ENCODE assay signal across 29 cellular contexts in the genomic region with DNA sequence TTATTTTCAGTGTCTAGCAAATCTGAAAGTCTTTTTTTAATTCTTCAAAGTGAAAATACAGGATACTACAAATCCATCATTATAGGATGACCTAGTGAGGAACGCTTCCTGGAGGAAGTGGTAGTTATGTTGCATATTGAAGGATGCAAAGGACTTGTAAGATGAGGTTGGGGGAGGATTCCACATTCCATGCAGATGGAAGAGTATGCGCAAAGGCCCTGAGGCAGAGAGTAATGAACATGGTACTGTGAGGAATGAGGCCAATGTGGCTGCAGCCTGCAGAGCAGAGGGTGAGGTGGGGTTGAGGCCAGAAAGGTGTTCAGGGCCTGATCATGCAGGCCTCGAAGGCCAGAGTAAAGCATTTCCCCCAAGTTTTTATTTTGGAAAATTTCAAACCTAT.
DNase-seq lines count a peak whose midpoint lies in the region; ATAC-seq and TF ChIP-seq lines count a peak whose summit lies in the region.
"Had no signal": no experiment of that assay in that cellular context is flagged by ENCODE, and none has a peak within 500 bp of the region (broad histone marks: within the 10 kb centered on the region; RNA-seq: fewer than 3 reads in every experiment).

No MANE protein-coding gene starts in this region.

- no peak overlapping the region for H3K9ac ChIP-seq in trophoblast cell (ENCODE audit: low read length)
- H3K9ac ChIP-seq: BLaER1; BLaER1 treated with 17β-estradiol and CSF1 and Interleukin-3, amounts not matched to agents 10 nM and 100 nM had no signal

- no peak overlapping the region for H2BK12ac ChIP-seq in trophoblast cell (ENCODE audit: low read length)

- H3K36me3 ChIP-seq in HEK293 (ENCODE audit: control insufficient read depth in 2 of 2, insufficient read depth in 1 of 2, low read length in 2 of 2) (no peaks in the 10 kb centered on the region), trophoblast cell (ENCODE audit: control insufficient read depth in 1 of 2, insufficient read depth in 2 of 2, low read length in 2 of 2) (no peaks in the 10 kb centered on the region)
- H3K36me3 ChIP-seq: BE2C; BLaER1; BLaER1 treated with 17β-estradiol and CSF1 and Interleukin-3, amounts not matched to agents 10 nM and 100 nM had no signal

- H3K4me1 ChIP-seq in HEK293 (ENCODE audit: control insufficient read depth, insufficient read depth, low read length) (no peaks in the 10 kb centered on the region), trophoblast cell (ENCODE audit: control insufficient read depth in 1 of 2, insufficient read depth in 2 of 2, low read length in 2 of 2) (no peaks in the 10 kb centered on the region)
- H3K4me1 ChIP-seq: A549, BE2C, Caco-2 had no signal

- H4K8ac ChIP-seq in trophoblast cell (ENCODE audit: low read depth, low read length): no peak overlapping the region

- CTCF ChIA-PET in HEK293 (lab: Yijun Ruan, JAX): no interaction called here

- ATAC-seq in GM21367 (IDR thresholded peaks at IDR 0.05; ENCODE audit: unreplicated experiment): no peak
- ATAC-seq: A549; CD8-positive, alpha-beta T cell had no signal

- TF ChIP-seq CTCF in HEK293 (tag by site-specific recombination; IDR thresholded peaks at IDR 0.05): no peak

- H3K4me2 ChIP-seq in trophoblast cell (ENCODE audit: low read length): no peak overlapping the region
- H3K4me2 ChIP-seq: A549; BLaER1; BLaER1 treated with 17β-estradiol and CSF1 and Interleukin-3, amounts not matched to agents 10 nM and 100 nM had no signal

- no peak overlapping the region for H3K14ac ChIP-seq in trophoblast cell (ENCODE audit: low read length)

- no peak overlapping the region for H2BK120ac ChIP-seq in trophoblast cell (ENCODE audit: insufficient read depth, low read length, poor library complexity)

- no CpG with 5 or more reads among the region's 3 CpGs for WGBS in trophoblast cell (ENCODE audit: extremely low coverage, insufficient coverage, insufficient read length)

- no peak overlapping the region for H3K4ac ChIP-seq in trophoblast cell (ENCODE audit: low read depth, low read length)

- H3K4me3 ChIP-seq in HEK293 (ENCODE audit: low read depth, low read length): no peak overlapping the region
- H3K4me3 ChIP-seq in trophoblast cell (ENCODE audit: low read depth, low read length): no peak overlapping the region
- H3K4me3 ChIP-seq: A549; BLaER1; BLaER1 treated with 17β-estradiol and CSF1 and Interleukin-3, amounts not matched to agents 10 nM and 100 nM had no signal

- H2BK5ac ChIP-seq in trophoblast cell (ENCODE audit: low read depth, low read length, poor library complexity): no peak overlapping the region

- H3K79me1 ChIP-seq in trophoblast cell (ENCODE audit: low read length): no peaks in the 10 kb centered on the region

- POLR2A ChIA-PET in HEK293 (lab: Yijun Ruan, JAX): no interaction called here

- no peaks in the 10 kb centered on the region for H3K27me3 ChIP-seq in trophoblast cell (ENCODE audit: insufficient read depth, low read length)
- H3K27me3 ChIP-seq: BLaER1; BLaER1 treated with 17β-estradiol and CSF1 and Interleukin-3, amounts not matched to agents 10 nM and 100 nM had no signal

- no peaks in the 10 kb centered on the region for H3K79me2 ChIP-seq in trophoblast cell (ENCODE audit: control insufficient read depth, insufficient read depth, low read length, poor library complexity)

- H4K12ac ChIP-seq in trophoblast cell (ENCODE audit: low read depth, low read length): no peak overlapping the region

- no peak overlapping the region for H2AFZ ChIP-seq in trophoblast cell (ENCODE audit: insufficient read depth, low read length, poor library complexity)

- H3K18ac ChIP-seq in trophoblast cell (ENCODE audit: low read length): no peak overlapping the region

- no peak overlapping the region for H3K27ac ChIP-seq in HEK293 (ENCODE audit: extremely low read depth, low read depth, low read length)
- no peak overlapping the region for H3K27ac ChIP-seq in trophoblast cell (ENCODE audit: low read depth, low read length)
- H3K27ac ChIP-seq: 22Rv1; A549; BLaER1; BLaER1 treated with 17β-estradiol and CSF1 and Interleukin-3, amounts not matched to agents 10 nM and 100 nM; C4-2B had no signal

- DNase-seq in trophoblast cell: peak; percentile 38 to 82
- no peak for DNase-seq in NCI-H2107 treated with DMSO at 0.1 percent for 48 hours (lab: John Stamatoyannopoulos, UW; ENCODE audit: unreplicated experiment)
- DNase-seq: 8988T; ACHN; AML-193; BE2C; C1 segment of cervical spinal cord; Caco-2; Calu3; CD4-positive, alpha-beta memory T cell; CD4-positive, alpha-beta T cell; CD4-positive, CD25-positive, alpha-beta regulatory T cell; CD8-positive, alpha-beta memory T cell; CD8-positive, alpha-beta T cell; COR-L47; DMS 273 treated with DMSO at 0.1 percent for 48 hours; DMS153; DMS53; DMS79; DMS79 treated with DMSO at 0.1 percent for 48 hours; DND-41; EL had no signal

- no peak overlapping the region for H4K91ac ChIP-seq in trophoblast cell (ENCODE audit: low read depth, low read length)

- H3K9me3 ChIP-seq in HEK293 (ENCODE audit: control insufficient read depth, insufficient read depth, low read depth, low read length) (no peaks in the 10 kb centered on the region), trophoblast cell (ENCODE audit: insufficient read depth, low read depth, low read length) (peaks cover 2% of the 10 kb centered on the region)
- H3K9me3 ChIP-seq: A549, BE2C, Caco-2 had no signal

- H3K23ac ChIP-seq in trophoblast cell (ENCODE audit: low read length): no peak overlapping the region

- H2AK5ac ChIP-seq in trophoblast cell (ENCODE audit: low read length): no peak overlapping the region

TF ChIP-seq in HEK293, 187 proteins besides CTCF, POLR2A, EP300 and RAD21:
- TF ChIP-seq ZNF623 (tag by site-specific recombination; IDR thresholded peaks at IDR 0.05) (peak; percentile 53), OVOL3 (tag by site-specific recombination; IDR thresholded peaks at IDR 0.05) (no peak)
